In genomic region chr9:129479217-129480011, GRCh38 we compare ENCODE assay signal across 13 cellular contexts.
DNase-seq lines count a peak whose midpoint lies in the region; ATAC-seq and TF ChIP-seq lines count a peak whose summit lies in the region.
"Had no signal": no experiment of that assay in that cellular context is flagged by ENCODE, and none has a peak within 500 bp of the region (broad histone marks: within the 10 kb centered on the region; RNA-seq: fewer than 3 reads in every experiment).

No MANE protein-coding gene starts in this region.

- H3K4me3 ChIP-seq in heart right ventricle (no peak overlapping the region), endodermal cell (ENCODE audit: low read length) (no peak overlapping the region), neuronal stem cell (ENCODE audit: low read length in 2 of 2) (no peak overlapping the region), uterus (no peak overlapping the region)

- no peak overlapping the region for H3K4me3 Mint-ChIP-seq in endodermal cell

- peaks cover 6% of the 10 kb centered on the region for H3K9me3 Mint-ChIP-seq in endodermal cell

- peaks cover 10% of the 10 kb centered on the region for H3K27me3 Mint-ChIP-seq in endodermal cell (ENCODE audit: insufficient read depth)

- H3K18ac ChIP-seq in neuronal stem cell (ENCODE audit: low read length) = peak overlapping the region; percentile 4

- no peak overlapping the region for H4K8ac ChIP-seq in neuronal stem cell (ENCODE audit: low read depth, low read length)

- peaks cover 24% of the 10 kb centered on the region for H3K4me1 Mint-ChIP-seq in endodermal cell

- no peak overlapping the region for H2BK120ac ChIP-seq in neuronal stem cell (ENCODE audit: low read depth, low read length)

- H4K91ac ChIP-seq in neuronal stem cell (ENCODE audit: low read depth, low read length, poor library complexity) = no peak overlapping the region

- H3K23ac ChIP-seq in neuronal stem cell (ENCODE audit: low read depth, low read length, poor library complexity) = no peak overlapping the region

- H2AK5ac ChIP-seq in neuronal stem cell (ENCODE audit: low read depth, low read length) = no peak overlapping the region

- no peak overlapping the region for H3K4me2 ChIP-seq in neuronal stem cell (ENCODE audit: insufficient read depth, low read length, poor library complexity, severe bottlenecking)

- intact Hi-C loops in heart right ventricle (cut with DNase I) (loop anchor here in 8 of 10 donors (5.0 to 10.0 kb wide), 10 partner anchors 62 to 337 kb away; partner anchors contain the start of gene IER5L (in 1 of the 8)), Right ventricle myocardium superior (cut with DNase I) (loop anchor here (5.0 kb wide), 1 partner anchor 142 kb away; no protein-coding TSS in a partner anchor), uterus (cut with DNase I; ENCODE audit: low total_unique reads) (loop anchor here (5.0 kb wide), 2 partner anchors 77 to 162 kb away; no protein-coding TSS in a partner anchor)

- H2AFZ ChIP-seq in neuronal stem cell (ENCODE audit: low read length) = peak overlapping the region; percentile 47

- H3K27ac Mint-ChIP-seq in endodermal cell = peak overlapping the region; percentile 26
- H3K27ac Mint-ChIP-seq: IgD-negative memory B cell had no signal

- no peak for TF ChIP-seq POLR2A in uterus (IDR thresholded peaks at IDR 0.05)

- H2BK15ac ChIP-seq in neuronal stem cell (ENCODE audit: low read length) = no peak overlapping the region

- peaks cover 26 to 63% (median 43%) of the 10 kb centered on the region in 9 donors for H3K4me1 ChIP-seq in heart right ventricle
- peaks cover 8% of the 10 kb centered on the region for H3K4me1 ChIP-seq in endodermal cell (ENCODE audit: control insufficient read depth, insufficient read depth, low read length)
- peaks cover 18 to 38% of the 10 kb centered on the region in 2 donors for H3K4me1 ChIP-seq in neuronal stem cell (ENCODE audit: control insufficient read depth in 2 of 2, insufficient read depth in 1 of 2, low read depth in 1 of 2, low read length in 2 of 2)
- peaks cover 8 to 14% of the 10 kb centered on the region in 2 donors for H3K4me1 ChIP-seq in uterus

- TF ChIP-seq CTCF in heart right ventricle (IDR thresholded peaks at IDR 0.05) = no peak
- TF ChIP-seq CTCF in endodermal cell (conservative IDR thresholded peaks at IDR 0.05) = no peak
- no peak for TF ChIP-seq CTCF in uterus (IDR thresholded peaks at IDR 0.05)

- WGBS in heart right ventricle, 2 donors = 79 to 80% methylated on average over 19 of the region's 19 CpGs
- 85 to 86% methylated on average over 13 to 19 of the region's 19 CpGs for WGBS in endodermal cell (ENCODE audit: insufficient coverage in 1 of 2, insufficient read length in 1 of 2), 2 experiments
- WGBS in neuronal stem cell (ENCODE audit: extremely low coverage in 2 of 2, insufficient read length in 2 of 2, insufficient replicate concordance in 1 of 2), 2 donors = no CpG with 5 or more reads among the region's 19 CpGs

- H3K79me1 ChIP-seq in neuronal stem cell (ENCODE audit: low read depth, low read length) = no peaks in the 10 kb centered on the region

- H3K27me3 ChIP-seq in heart right ventricle = no peaks in the 10 kb centered on the region
- H3K27me3 ChIP-seq in endodermal cell (ENCODE audit: control insufficient read depth, insufficient read depth, low read length, poor library complexity, severe bottlenecking) = no peaks in the 10 kb centered on the region
- peaks cover 0 to 3% (median 0%) of the 10 kb centered on the region in 3 experiments for H3K27me3 ChIP-seq in neuronal stem cell (ENCODE audit: control insufficient read depth in 3 of 3, insufficient read depth in 3 of 3, low read depth in 1 of 3, low read length in 3 of 3)
- no peaks in the 10 kb centered on the region for H3K27me3 ChIP-seq in uterus

- H3K36me3 ChIP-seq in heart right ventricle (no peaks in the 10 kb centered on the region), endodermal cell (ENCODE audit: control insufficient read depth, insufficient read depth, low read length) (no peaks in the 10 kb centered on the region), neuronal stem cell (replicated peaks in 1 of 2; ENCODE audit: control insufficient read depth in 2 of 2, insufficient read depth in 2 of 2, low read length in 2 of 2) (no peaks in the 10 kb centered on the region), uterus (no peaks in the 10 kb centered on the region)

- H2BK5ac ChIP-seq in neuronal stem cell (ENCODE audit: low read length) = no peak overlapping the region

- H3K14ac ChIP-seq in neuronal stem cell (ENCODE audit: low read length) = no peak overlapping the region

- ATAC-seq in heart right ventricle (no peak), Right ventricle myocardium superior (ENCODE audit: poor library complexity) (no peak)

- H3K36me3 Mint-ChIP-seq in endodermal cell (ENCODE audit: low read depth) = no peaks in the 10 kb centered on the region
- H3K36me3 Mint-ChIP-seq: IgD-negative memory B cell had no signal

- H3K4ac ChIP-seq in neuronal stem cell (ENCODE audit: low read length) = no peak overlapping the region

- H3K9ac ChIP-seq in endodermal cell (ENCODE audit: extremely low read depth, low read length, poor library complexity, severe bottlenecking) (no peak overlapping the region), neuronal stem cell (ENCODE audit: low read depth, low read length, poor library complexity) (no peak overlapping the region)

- H3K9me3 ChIP-seq in heart right ventricle = peaks cover 0 to 8% (median 0%) of the 10 kb centered on the region in 11 donors
- peaks cover 8% of the 10 kb centered on the region for H3K9me3 ChIP-seq in endodermal cell (ENCODE audit: control insufficient read depth, low read length)
- H3K9me3 ChIP-seq in neuronal stem cell (replicated peaks in 1 of 2; ENCODE audit: control insufficient read depth in 2 of 2, insufficient read depth in 1 of 2, low read depth in 1 of 2, low read length in 2 of 2) = peaks cover 9% of the 10 kb centered on the region in 2 donors
- peaks cover 0 to 3% of the 10 kb centered on the region in 2 donors for H3K9me3 ChIP-seq in uterus

- H3K27ac ChIP-seq in heart right ventricle (peak overlapping the region; percentile 24 to 100 (median 99)), endodermal cell (ENCODE audit: low read depth, low read length) (no peak overlapping the region), neuronal stem cell (replicated peaks; ENCODE audit: low read length) (no peak overlapping the region), uterus (peak overlapping the region; percentile 100), substantia nigra (ENCODE audit: low read depth, low read length, poor library complexity, severe bottlenecking) (no peak overlapping the region)

- DNase-seq in heart right ventricle (no peak), Right ventricle myocardium superior (no peak), endodermal cell (peak; percentile 52), neuronal stem cell (ENCODE audit: low spot score) (no peak), uterus (no peak), NCI-H524 (lab: John Stamatoyannopoulos, UW) (no peak), substantia nigra (lab: John Stamatoyannopoulos, UW) (no peak), NAMALWA (ENCODE audit: low spot score) (no peak)
- DNase-seq: activated T-cell treated with anti-CD3 and anti-CD28 coated beads, Interleukin-2, amount 50 U/mL, for 48 hours; EL; hypothalamus; NCI-H1930 had no signal

- no peak overlapping the region for H2BK12ac ChIP-seq in neuronal stem cell (ENCODE audit: low read length)

Comparison
In these comparisons a context has a peak if more than half of its experiments do, and no peak if none do; other contexts are left out.
1. H3K27ac ChIP-seq: peak in heart right ventricle (10 of 10) and uterus (2 of 2); none in endodermal cell (single experiment), neuronal stem cell (single experiment) and substantia nigra (single experiment).